5 cellular contexts compared by ENCODE assay signal in genomic region chr2:127552846-127553245, GRCh38. TPM values are rescaled to one million over a fixed set of nuclear protein-coding genes. Genes with fewer than 3 reads are reported as not detected.
"Had no signal": no experiment of that assay in that cellular context is flagged by ENCODE, and none has a peak within 500 bp of the region (broad histone marks: within the 10 kb centered on the region; RNA-seq: fewer than 3 reads in every experiment).

No MANE protein-coding gene starts in this region.

- H3K36me3 Mint-ChIP-seq: IgD-negative memory B cell had no signal

- H3K4me3 ChIP-seq: K562 had no signal

- H3K27ac ChIP-seq: HL-60 had no signal

- DNase-seq: IMR-90 had no signal

- ATAC-seq: HepG2, K562 had no signal

- H3K4me3 Mint-ChIP-seq: IgD-negative memory B cell had no signal

RNA-seq across cellular contexts. Expression of gene MYO7B, which starts 17.4 kb away (rescaled TPM):
- total RNA-seq: HepG2, K562 had no signal
- polyA plus RNA-seq: HepG2 had no signal
